ENCODE assay signal across 8 cellular contexts in the genomic region with DNA sequence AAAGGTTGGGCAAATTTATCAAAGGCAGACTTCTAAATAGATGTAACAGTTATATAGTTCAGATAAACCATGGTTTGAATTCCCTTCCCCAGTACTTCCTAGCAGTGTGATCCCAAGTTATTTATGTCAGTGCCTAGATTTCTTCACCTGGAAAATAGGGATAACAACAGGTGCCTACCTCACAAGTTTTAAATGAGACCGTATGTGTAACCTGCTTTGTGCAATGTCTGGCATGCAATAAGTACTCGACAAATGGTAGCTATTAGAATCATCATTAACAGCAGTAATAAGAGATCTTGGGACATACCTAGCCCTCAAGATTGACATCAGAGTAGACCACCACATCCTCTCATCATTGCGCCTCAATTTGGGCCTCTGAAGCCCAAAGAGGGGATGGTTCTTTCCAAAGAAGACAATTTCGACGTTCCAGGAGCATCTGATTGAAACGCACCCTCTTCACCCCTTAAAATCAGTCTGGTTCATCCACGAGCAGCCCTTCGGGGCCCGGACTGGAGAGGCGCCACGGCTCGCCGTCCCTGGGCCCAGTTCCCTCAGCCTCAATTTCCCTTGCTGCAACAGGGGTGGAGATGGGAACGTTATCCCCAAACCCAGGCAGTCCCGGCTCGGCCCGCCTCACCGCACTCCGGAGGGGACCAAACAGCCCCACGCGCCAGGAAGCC.
DNase-seq lines count a peak whose midpoint lies in the region; ATAC-seq and TF ChIP-seq lines count a peak whose summit lies in the region.

No MANE protein-coding gene starts in this region.

- no peak for TF ChIP-seq CTCF in DND-41 (IDR thresholded peaks at IDR 0.05; ENCODE audit: borderline replicate concordance, extremely low read depth, low read length, poor library complexity, severe bottlenecking)

- DNase-seq in DND-41 (no peak), NCI-H146 (lab: John Stamatoyannopoulos, UW) (peak; percentile 53), cerebellar cortex (ENCODE audit: low spot score) (peak; percentile 49), middle frontal gyrus (ENCODE audit: extremely low spot score, low spot score) (no peak), NCI-H345 treated with DMSO at 0.1 percent for 48 hours (lab: John Stamatoyannopoulos, UW; ENCODE audit: unreplicated experiment) (no peak), OCI-M1 (lab: John Stamatoyannopoulos, UW) (no peak)

- H3K4me1 ChIP-seq in DND-41 (ENCODE audit: insufficient read depth, low read length) (peaks cover 52% of the 10 kb centered on the region), mucosa of stomach (ENCODE audit: control insufficient read depth, insufficient read depth, low read length) (peaks cover 8% of the 10 kb centered on the region)

- ATAC-seq in DND-41 (ENCODE audit: insufficient read depth, low read depth) (peak; percentile 29), GM21717 (IDR thresholded peaks at IDR 0.05; ENCODE audit: unreplicated experiment) (peak; percentile 29)

- H3K4me3 ChIP-seq in DND-41 (ENCODE audit: low read depth in 1 of 2, low read length in 2 of 2) (peak overlapping the region; percentile 91 to 92), mucosa of stomach (ENCODE audit: low read length) (peak overlapping the region; percentile 81)

- H3K9ac ChIP-seq in DND-41 (ENCODE audit: low read depth, low read length) (peak overlapping the region; percentile 98), mucosa of stomach (ENCODE audit: low read length) (peak overlapping the region; percentile 78)

- peak overlapping the region; percentile 95 for H3K27ac ChIP-seq in DND-41 (ENCODE audit: low read length)

- peaks cover 71% of the 10 kb centered on the region for H3K79me2 ChIP-seq in DND-41 (ENCODE audit: insufficient read depth, low read length)

- H3K27me3 ChIP-seq in DND-41 (ENCODE audit: insufficient read depth, low read length, poor library complexity) = no peaks in the 10 kb centered on the region
- no peaks in the 10 kb centered on the region for H3K27me3 ChIP-seq in mucosa of stomach (ENCODE audit: control insufficient read depth, insufficient read depth, low read length)

- peaks cover 18% of the 10 kb centered on the region for H3K36me3 ChIP-seq in DND-41 (ENCODE audit: insufficient read depth, low read length)
- no peaks in the 10 kb centered on the region for H3K36me3 ChIP-seq in mucosa of stomach (ENCODE audit: control insufficient read depth, insufficient read depth, low read length)

- H3K9me3 ChIP-seq in DND-41 (ENCODE audit: insufficient read depth, low read length, severe bottlenecking) (no peaks in the 10 kb centered on the region), mucosa of stomach (ENCODE audit: control insufficient read depth, low read length) (no peaks in the 10 kb centered on the region)

- H4K20me1 ChIP-seq in DND-41 (ENCODE audit: insufficient read depth, low read length) = 0 out of 2 replicates have a peak, but pooled peaks cover 3% of the 10 kb centered on the region

- peak overlapping the region; percentile 95 for H3K4me2 ChIP-seq in DND-41 (ENCODE audit: insufficient read depth, low read length)

- H2AFZ ChIP-seq in DND-41 (ENCODE audit: low read depth, low read length) = peak overlapping the region; percentile 93

Comparison
In these comparisons a context has a peak if more than half of its experiments do, and no peak if none do; other contexts are left out.
1. DNase-seq: peak in NCI-H146 (single experiment) and cerebellar cortex (single experiment); none in DND-41 (single experiment), middle frontal gyrus (single experiment), NCI-H345 treated with DMSO at 0.1 percent for 48 hours (single experiment) and OCI-M1 (single experiment).